ENCODE assay signal across 26 cellular contexts in genomic region chr10:12657489-12657888, GRCh38.
"Had no signal": no experiment of that assay in that cellular context is flagged by ENCODE, and none has a peak within 500 bp of the region (broad histone marks: within the 10 kb centered on the region; RNA-seq: fewer than 3 reads in every experiment).

No MANE protein-coding gene starts in this region.

- H3K36me3 Mint-ChIP-seq: activated naive CD8-positive, alpha-beta T cell treated with anti-CD3 and anti-CD28 coated beads, Interleukin-2, amount 10 ng/mL, durations not matched to agents 7 days and 5 days had no signal

- H3K27ac Mint-ChIP-seq: activated B cell treated with CpG ODN at 0.5 μM for 24 hours; activated CD4-positive, alpha-beta memory T cell treated with anti-CD3 and anti-CD28 coated beads, Interleukin-2, amount 10 ng/mL, durations not matched to agents 7 days and 5 days; activated CD4-positive, alpha-beta T cell treated with anti-CD3 and anti-CD28 coated beads, Interleukin-2, amount 10 ng/mL, durations not matched to agents 7 days and 5 days; activated naive CD4-positive, alpha-beta T cell treated with anti-CD3 and anti-CD28 coated beads for 36 hours; activated naive CD4-positive, alpha-beta T cell treated with anti-CD3 and anti-CD28 coated beads, Interleukin-2, amount 50 U/mL, for 24 hours; activated T-helper 2 cell treated with anti-CD3 and anti-CD28 coated beads, Interferon-gamma antibody, Interleukin-2, Interleukin-4, amounts not matched to agents 10 μg/mL and 5 μg/mL and 100 μg/mL, durations not matched to agents 14 hours and 24 hours and 36 hours; T-helper 17 cell; T-helper 2 cell treated with Interferon-gamma antibody and Interleukin-4, amounts not matched to agents 5 μg/mL and 100 μg/mL, for 36 hours had no signal

- ATAC-seq: activated CD4-positive, CD25-positive, alpha-beta regulatory T cell treated with anti-CD3 and anti-CD28 coated beads, Interleukin-2, amount 50 U/mL, for 24 hours; gastroesophageal sphincter; T-helper 17 cell had no signal

- H3K9me3 Mint-ChIP-seq: activated naive CD4-positive, alpha-beta T cell treated with anti-CD3 and anti-CD28 coated beads, Interleukin-2, amount 50 U/mL, for 24 hours; activated T-helper 2 cell treated with anti-CD3 and anti-CD28 coated beads, Interferon-gamma antibody, Interleukin-2, Interleukin-4, amounts not matched to agents 10 μg/mL and 5 μg/mL and 100 μg/mL, durations not matched to agents 14 hours and 24 hours and 36 hours had no signal

- DNase-seq: activated B cell treated with CpG ODN at 0.5 μM for 24 hours; activated CD4-positive, alpha-beta memory T cell treated with anti-CD3 and anti-CD28 coated beads, Interleukin-2, amount 10 ng/mL, durations not matched to agents 7 days and 5 days; activated CD4-positive, alpha-beta T cell treated with anti-CD3 and anti-CD28 coated beads, Interleukin-2, amount 10 ng/mL, durations not matched to agents 7 days and 5 days; activated CD4-positive, alpha-beta T cell treated with anti-CD3 and anti-CD28 coated beads, Interleukin-2, amount 50 U/mL, for 4 hours; activated effector memory CD4-positive, alpha-beta T cell treated with anti-CD3 and anti-CD28 coated beads, Interleukin-2, amount 50 U/mL, for 16 hours; activated naive CD4-positive, alpha-beta T cell treated with anti-CD3 and anti-CD28 coated beads for 36 hours; activated naive CD8-positive, alpha-beta T cell treated with anti-CD3 and anti-CD28 coated beads, Interleukin-2, amount 10 ng/mL, durations not matched to agents 7 days and 5 days; activated T-cell treated with anti-CD3 and anti-CD28 coated beads, Interleukin-2, amount 50 U/mL, for 48 hours; amniotic stem cell; anterior cingulate cortex; brain microvascular endothelial cell; caudate nucleus; colonic mucosa; effector CD8-positive, alpha-beta T cell; esophagus squamous epithelium; foreskin melanocyte; heart right ventricle; T-helper 1 cell; T-helper 17 cell; T1000; WERI-Rb-1 had no signal

- H3K27me3 Mint-ChIP-seq: activated B cell treated with CpG ODN at 0.5 μM for 24 hours; activated CD4-positive, alpha-beta memory T cell treated with anti-CD3 and anti-CD28 coated beads, Interleukin-2, amount 10 ng/mL, durations not matched to agents 7 days and 5 days; activated CD4-positive, alpha-beta T cell treated with anti-CD3 and anti-CD28 coated beads, Interleukin-2, amount 10 ng/mL, durations not matched to agents 7 days and 5 days; activated naive CD4-positive, alpha-beta T cell treated with anti-CD3 and anti-CD28 coated beads, Interleukin-2, amount 50 U/mL, for 24 hours; activated naive CD8-positive, alpha-beta T cell treated with anti-CD3 and anti-CD28 coated beads, Interleukin-2, amount 10 ng/mL, durations not matched to agents 7 days and 5 days; T-helper 17 cell had no signal

- H3K4me1 Mint-ChIP-seq: activated naive CD4-positive, alpha-beta T cell treated with anti-CD3 and anti-CD28 coated beads, Interleukin-2, amount 50 U/mL, for 24 hours had no signal

- H3K4me3 Mint-ChIP-seq: activated B cell treated with CpG ODN at 0.5 μM for 24 hours; activated CD4-positive, alpha-beta memory T cell treated with anti-CD3 and anti-CD28 coated beads, Interleukin-2, amount 10 ng/mL, durations not matched to agents 7 days and 5 days; activated CD4-positive, alpha-beta T cell treated with anti-CD3 and anti-CD28 coated beads, Interleukin-2, amount 10 ng/mL, durations not matched to agents 7 days and 5 days; activated naive CD4-positive, alpha-beta T cell treated with anti-CD3 and anti-CD28 coated beads for 36 hours; activated naive CD4-positive, alpha-beta T cell treated with anti-CD3 and anti-CD28 coated beads, Interleukin-2, amount 50 U/mL, for 24 hours; activated naive CD8-positive, alpha-beta T cell treated with anti-CD3 and anti-CD28 coated beads, Interleukin-2, amount 10 ng/mL, durations not matched to agents 7 days and 5 days; T-helper 17 cell; T-helper 2 cell treated with Interferon-gamma antibody and Interleukin-4, amounts not matched to agents 5 μg/mL and 100 μg/mL, for 36 hours had no signal
